In genomic region chr2:170339324-170339723, GRCh38 we compare ENCODE assay signal across 28 cellular contexts.
DNase-seq lines count a peak whose midpoint lies in the region; ATAC-seq and TF ChIP-seq lines count a peak whose summit lies in the region.
"Had no signal": no experiment of that assay in that cellular context is flagged by ENCODE, and none has a peak within 500 bp of the region (broad histone marks: within the 10 kb centered on the region; RNA-seq: fewer than 3 reads in every experiment).

No MANE protein-coding gene starts in this region.

- 0 out of 2 replicates have a peak overlapping the region, but pooled peaks have one; percentile 11 for H3K4me2 ChIP-seq in OCI-LY7 (ENCODE audit: low read length)
- H3K4me2 ChIP-seq: KMS-11 had no signal

- no peak overlapping the region for H3K27ac Mint-ChIP-seq in mesothelial cell of epicardium
- H3K27ac Mint-ChIP-seq: activated naive CD4-positive, alpha-beta T cell treated with anti-CD3 and anti-CD28 coated beads for 36 hours; activated T-helper 1 cell treated with anti-CD3 and anti-CD28 coated beads, Interleukin-12 subunit alpha, Interleukin-12 subunit beta, Interleukin-2, Interleukin-4 antibody, amounts not matched to agents 30 ng/mL and 10 ng/mL and 1 ng/mL, durations not matched to agents 14 hours and 24 hours and 36 hours; natural killer cell; type B pancreatic cell had no signal

- no peaks in the 10 kb centered on the region for H3K36me3 Mint-ChIP-seq in mesothelial cell of epicardium
- H3K36me3 Mint-ChIP-seq: natural killer cell, type B pancreatic cell had no signal

- no peaks in the 10 kb centered on the region for H3K9me3 Mint-ChIP-seq in mesothelial cell of epicardium
- H3K9me3 Mint-ChIP-seq: activated naive CD4-positive, alpha-beta T cell treated with anti-CD3 and anti-CD28 coated beads for 36 hours; activated T-helper 1 cell treated with anti-CD3 and anti-CD28 coated beads, Interleukin-12 subunit alpha, Interleukin-12 subunit beta, Interleukin-2, Interleukin-4 antibody, amounts not matched to agents 30 ng/mL and 10 ng/mL and 1 ng/mL, durations not matched to agents 14 hours and 24 hours and 36 hours; natural killer cell; type B pancreatic cell had no signal

- no peaks in the 10 kb centered on the region for H4K20me1 ChIP-seq in OCI-LY7 (ENCODE audit: insufficient read depth, low read length)

- CTCF ChIA-PET in A673 (lab: Charles Lee), result no interaction called here
- CTCF ChIA-PET in OCI-LY7 (lab: Charles Lee; ENCODE audit: unreplicated experiment), result no interaction called here

- H3K4me3 Mint-ChIP-seq in mesothelial cell of epicardium, result no peak overlapping the region
- H3K4me3 Mint-ChIP-seq: activated naive CD4-positive, alpha-beta T cell treated with anti-CD3 and anti-CD28 coated beads for 36 hours; activated T-helper 1 cell treated with anti-CD3 and anti-CD28 coated beads, Interleukin-12 subunit alpha, Interleukin-12 subunit beta, Interleukin-2, Interleukin-4 antibody, amounts not matched to agents 30 ng/mL and 10 ng/mL and 1 ng/mL, durations not matched to agents 14 hours and 24 hours and 36 hours; natural killer cell; type B pancreatic cell had no signal

- no peak for ATAC-seq in HG03354 (IDR thresholded peaks at IDR 0.05; ENCODE audit: poor library complexity, severe bottlenecking, unreplicated experiment)
- ATAC-seq: natural killer cell, Panc1 had no signal

- H3K9me3 ChIP-seq in A673 (ENCODE audit: low read depth, low read length, poor library complexity, severe bottlenecking) (no peaks in the 10 kb centered on the region), OCI-LY7 (ENCODE audit: low read length) (no peaks in the 10 kb centered on the region), iPS-20b (ENCODE audit: insufficient read depth, low read depth, low read length) (no peaks in the 10 kb centered on the region), suprapubic skin (no peaks in the 10 kb centered on the region)
- H3K9me3 ChIP-seq: ovary had no signal

- H3K9ac ChIP-seq in iPS-20b (ENCODE audit: low read depth, low read length), result no peak overlapping the region
- H3K9ac ChIP-seq: KMS-11 had no signal

- no peak for TF ChIP-seq EP300 in suprapubic skin (IDR thresholded peaks at IDR 0.05)

- 0 out of 2 replicates have a peak overlapping the region, but pooled peaks have one; percentile 56 for H2AFZ ChIP-seq in OCI-LY7 (ENCODE audit: low read length)

- H3K27me3 Mint-ChIP-seq in mesothelial cell of epicardium (ENCODE audit: low read depth), result peaks cover 8% of the 10 kb centered on the region

- TF ChIP-seq POLR2A in suprapubic skin (IDR thresholded peaks at IDR 0.05), result no peak

- H3K4me3 ChIP-seq in A673 (ENCODE audit: low read depth, low read length, poor library complexity, severe bottlenecking) (no peak overlapping the region), OCI-LY7 (ENCODE audit: low read depth, low read length, poor library complexity, severe bottlenecking) (no peak overlapping the region), iPS-20b (ENCODE audit: low read length) (0 out of 2 replicates have a peak overlapping the region, but pooled peaks have one; percentile 11), suprapubic skin (no peak overlapping the region)
- H3K4me3 ChIP-seq: ovary had no signal

- H3K27me3 ChIP-seq in A673 (replicated peaks; ENCODE audit: insufficient read depth, low read depth, low read length, poor library complexity), result no peaks in the 10 kb centered on the region
- H3K27me3 ChIP-seq in iPS-20b (ENCODE audit: insufficient read depth, low read length), result no peaks in the 10 kb centered on the region
- peaks cover 5% of the 10 kb centered on the region for H3K27me3 ChIP-seq in suprapubic skin
- H3K27me3 ChIP-seq: brain microvascular endothelial cell, ovary had no signal

- no peaks in the 10 kb centered on the region; the same call in 1 of the 2 replicates for H3K9me2 ChIP-seq in OCI-LY7 (ENCODE audit: insufficient read depth, low read length)

- POLR2A ChIA-PET in A673 (lab: Charles Lee; ENCODE audit: low non-redundant PET), result no interaction called here
- POLR2A ChIA-PET in OCI-LY7 (lab: Charles Lee), result interaction anchor here (0.6 to 1.3 kb wide), 3 partner anchors 11 to 58 kb away, joined by 3 to 9 read pairs (median 3); no protein-coding TSS in a partner anchor

- H3K4me1 Mint-ChIP-seq in mesothelial cell of epicardium, result peaks cover 11% of the 10 kb centered on the region

- BruUV-seq in A673 (replicated peaks; lab: Mats Ljungman, UMichigan) (no TSS peak), OCI-LY7 (replicated peaks; lab: Mats Ljungman, UMichigan) (no TSS peak)

- intact Hi-C loops in A673 (cut with micrococcal nuclease; ENCODE audit: unreplicated experiment), result no loop called here
- intact Hi-C loops in OCI-LY7 (cut with micrococcal nuclease; ENCODE audit: unreplicated experiment), result no loop called here

- 64% methylated on average over 7 of the region's 7 CpGs for WGBS in suprapubic skin

- no peaks in the 10 kb centered on the region for H3K79me2 ChIP-seq in OCI-LY7 (ENCODE audit: insufficient read depth, low read depth, low read length)

- H3K36me3 ChIP-seq in A673 (ENCODE audit: insufficient read depth, low read length, poor library complexity, severe bottlenecking) (no peaks in the 10 kb centered on the region), OCI-LY7 (ENCODE audit: insufficient read depth, low read length) (no peaks in the 10 kb centered on the region), iPS-20b (ENCODE audit: insufficient read depth, low read depth, low read length) (no peaks in the 10 kb centered on the region), suprapubic skin (no peaks in the 10 kb centered on the region)
- H3K36me3 ChIP-seq: brain microvascular endothelial cell, ovary had no signal

- DNase-seq in A673 (ENCODE audit: low spot score) (peak; percentile 33), NCI-H146 (lab: John Stamatoyannopoulos, UW) (peak; percentile 52), OCI-LY7 (ENCODE audit: low spot score) (no peak), suprapubic skin (ENCODE audit: low spot score in 2 of 2) (no peak), mesothelial cell of epicardium (ENCODE audit: low spot score in 2 of 2, unreplicated experiment in 2 of 2) (no peak)
- DNase-seq in stimulated activated naive CD4-positive, alpha-beta T cell treated with Interleukin-2 at 50 U/mL for 16 hours (lab: John Stamatoyannopoulos, UW), result no peak
- DNase-seq: ACHN; activated CD4-positive, alpha-beta T cell treated with anti-CD3 and anti-CD28 coated beads, Interleukin-2, amount 50 U/mL, for 48 hours; activated CD4-positive, CD25-positive, alpha-beta regulatory T cell; activated CD8-positive, alpha-beta memory T cell treated with anti-CD3 and anti-CD28 coated beads, Interleukin-2, amount 50 U/mL, for 4 hours; activated naive CD4-positive, alpha-beta T cell treated with anti-CD3 and anti-CD28 coated beads for 36 hours; brain microvascular endothelial cell; DMS79; GDM1; kidney; natural killer cell; NCI-H1436 treated with DMSO at 0.1 percent for 48 hours; ovary; SHP77 treated with DMSO at 0.1 percent for 48 hours; stimulated activated CD4-positive, alpha-beta T cell treated with anti-CD3 and anti-CD28 coated beads, Interleukin-2, amount 100 ng/mL, for 24 hours; SW 1271; T1000 had no signal

- H3K4me1 ChIP-seq in A673 (ENCODE audit: insufficient read depth, low read length, poor library complexity, severe bottlenecking), result peaks cover 8% of the 10 kb centered on the region
- peaks cover 39% of the 10 kb centered on the region for H3K4me1 ChIP-seq in OCI-LY7 (ENCODE audit: insufficient read depth, low read length, poor library complexity, severe bottlenecking)
- H3K4me1 ChIP-seq in iPS-20b (ENCODE audit: insufficient read depth, low read length), result peaks cover 27% of the 10 kb centered on the region
- no peaks in the 10 kb centered on the region for H3K4me1 ChIP-seq in suprapubic skin

- no peak for TF ChIP-seq CTCF in A673 (conservative IDR thresholded peaks at IDR 0.05; ENCODE audit: low read depth, low read length)
- no peak for TF ChIP-seq CTCF in OCI-LY7 (conservative IDR thresholded peaks at IDR 0.05; ENCODE audit: low read length)
- no peak for TF ChIP-seq CTCF in suprapubic skin (IDR thresholded peaks at IDR 0.05)
- TF ChIP-seq CTCF in mesothelial cell of epicardium (IDR thresholded peaks at IDR 0.05; ENCODE audit: unreplicated experiment), result no peak

- H3K27ac ChIP-seq in A673 (ENCODE audit: low read depth, low read length, poor library complexity, severe bottlenecking) (no peak overlapping the region), OCI-LY7 (ENCODE audit: low read depth, low read length, poor library complexity, severe bottlenecking) (no peak overlapping the region), iPS-20b (ENCODE audit: low read length) (no peak overlapping the region), suprapubic skin (no peak overlapping the region)
- H3K27ac ChIP-seq: brain microvascular endothelial cell, KMS-11, ovary had no signal

Comparison
In these comparisons a context has a peak if more than half of its experiments do, and no peak if none do; other contexts are left out.
1. DNase-seq: peak in A673 (single experiment) and NCI-H146 (single experiment); none in OCI-LY7 (single experiment), stimulated activated naive CD4-positive, alpha-beta T cell treated with Interleukin-2 at 50 U/mL for 16 hours (single experiment), suprapubic skin (0 of 2) and mesothelial cell of epicardium (0 of 2).